In genomic region chr20:21324126-21324525, GRCh38 we compare ENCODE assay signal across 18 cellular contexts. TPM values are rescaled to one million over a fixed set of nuclear protein-coding genes. Genes with fewer than 3 reads are reported as not detected.
DNase-seq lines count a peak whose midpoint lies in the region; ATAC-seq and TF ChIP-seq lines count a peak whose summit lies in the region.
"Had no signal": no experiment of that assay in that cellular context is flagged by ENCODE, and none has a peak within 500 bp of the region (broad histone marks: within the 10 kb centered on the region; RNA-seq: fewer than 3 reads in every experiment).

No MANE protein-coding gene starts in this region.

- TF ChIP-seq CTCF in natural killer cell (IDR thresholded peaks at IDR 0.05), result no peak

- in situ Hi-C loops in KBM-7 (cut with MboI; ENCODE audit: low pct_unique_long_range_greater_than_20kb, low sequenced_read_pairs), result no loop called here

- peaks cover 60 to 70% of the 10 kb centered on the region in 2 donors for H3K4me1 Mint-ChIP-seq in natural killer cell
- peaks cover 50 to 53% of the 10 kb centered on the region in 2 donors for H3K4me1 Mint-ChIP-seq in natural killer cell treated with Interleukin-12 subunit alpha and Interleukin-12 subunit beta and Interleukin-15 and Interleukin-18, amount 100 ng/mL, for 72 hours (ENCODE audit: low read depth in 2 of 2)
- H3K4me1 Mint-ChIP-seq in activated T-helper 17 cell treated with anti-CD3 and anti-CD28 coated beads, Interleukin-2, amount 50 U/mL, for 72 hours, result peaks cover 38% of the 10 kb centered on the region
- H3K4me1 Mint-ChIP-seq in stimulated activated effector memory CD8-positive, alpha-beta T cell treated with anti-CD3 and anti-CD28 coated beads, Interleukin-12 subunit alpha, Interleukin-12 subunit beta, amount 100 ng/mL, for 72 hours, result peaks cover 59% of the 10 kb centered on the region

- no peaks in the 10 kb centered on the region for H3K9me3 Mint-ChIP-seq in natural killer cell
- H3K9me3 Mint-ChIP-seq in natural killer cell treated with Interleukin-12 subunit alpha and Interleukin-12 subunit beta and Interleukin-15 and Interleukin-18, amount 100 ng/mL, for 72 hours, result peaks cover 3% of the 10 kb centered on the region
- no peaks in the 10 kb centered on the region for H3K9me3 Mint-ChIP-seq in activated T-helper 17 cell treated with anti-CD3 and anti-CD28 coated beads, Interleukin-2, amount 50 U/mL, for 72 hours
- H3K9me3 Mint-ChIP-seq in stimulated activated effector memory CD8-positive, alpha-beta T cell treated with anti-CD3 and anti-CD28 coated beads, Interleukin-12 subunit alpha, Interleukin-12 subunit beta, amount 100 ng/mL, for 72 hours, result no peaks in the 10 kb centered on the region

- ATAC-seq in natural killer cell, result no peak
- no peak for ATAC-seq in natural killer cell treated with Interleukin-12 subunit alpha and Interleukin-12 subunit beta and Interleukin-15 and Interleukin-18, amount 100 ng/mL, for 72 hours
- ATAC-seq in activated T-helper 17 cell treated with anti-CD3 and anti-CD28 coated beads, Interleukin-2, amount 50 U/mL, for 72 hours (replicated peaks), result no peak
- ATAC-seq in stimulated activated effector memory CD8-positive, alpha-beta T cell treated with anti-CD3 and anti-CD28 coated beads, Interleukin-12 subunit alpha, Interleukin-12 subunit beta, amount 100 ng/mL, for 72 hours, result no peak
- ATAC-seq in GM18907 (IDR thresholded peaks at IDR 0.05; ENCODE audit: unreplicated experiment), result no peak

- intact Hi-C loops in natural killer cell (cut with micrococcal nuclease), result no loop called here

- H3K36me3 Mint-ChIP-seq in natural killer cell, result no peaks in the 10 kb centered on the region
- H3K36me3 Mint-ChIP-seq in natural killer cell treated with Interleukin-12 subunit alpha and Interleukin-12 subunit beta and Interleukin-15 and Interleukin-18, amount 100 ng/mL, for 72 hours, result peaks cover 12% of the 10 kb centered on the region
- H3K36me3 Mint-ChIP-seq in activated T-helper 17 cell treated with anti-CD3 and anti-CD28 coated beads, Interleukin-2, amount 50 U/mL, for 72 hours (ENCODE audit: low read depth), result peaks cover 26% of the 10 kb centered on the region
- peaks cover 19% of the 10 kb centered on the region for H3K36me3 Mint-ChIP-seq in stimulated activated effector memory CD8-positive, alpha-beta T cell treated with anti-CD3 and anti-CD28 coated beads, Interleukin-12 subunit alpha, Interleukin-12 subunit beta, amount 100 ng/mL, for 72 hours

- H3K27ac Mint-ChIP-seq in natural killer cell, result peak overlapping the region; percentile 7 to 57
- H3K27ac Mint-ChIP-seq in natural killer cell treated with Interleukin-12 subunit alpha and Interleukin-12 subunit beta and Interleukin-15 and Interleukin-18, amount 100 ng/mL, for 72 hours, result peak overlapping the region in 1 of 2 donors; percentile 26
- peak overlapping the region; percentile 73 for H3K27ac Mint-ChIP-seq in activated T-helper 17 cell treated with anti-CD3 and anti-CD28 coated beads, Interleukin-2, amount 50 U/mL, for 72 hours
- H3K27ac Mint-ChIP-seq in stimulated activated effector memory CD8-positive, alpha-beta T cell treated with anti-CD3 and anti-CD28 coated beads, Interleukin-12 subunit alpha, Interleukin-12 subunit beta, amount 100 ng/mL, for 72 hours, result peak overlapping the region; percentile 11
- H3K27ac Mint-ChIP-seq: mesothelial cell of epicardium had no signal

- peak overlapping the region; percentile 52 for H3K4me3 Mint-ChIP-seq in natural killer cell
- no peak overlapping the region for H3K4me3 Mint-ChIP-seq in natural killer cell treated with Interleukin-12 subunit alpha and Interleukin-12 subunit beta and Interleukin-15 and Interleukin-18, amount 100 ng/mL, for 72 hours
- H3K4me3 Mint-ChIP-seq in activated T-helper 17 cell treated with anti-CD3 and anti-CD28 coated beads, Interleukin-2, amount 50 U/mL, for 72 hours, result peak overlapping the region; percentile 60
- no peak overlapping the region for H3K4me3 Mint-ChIP-seq in stimulated activated effector memory CD8-positive, alpha-beta T cell treated with anti-CD3 and anti-CD28 coated beads, Interleukin-12 subunit alpha, Interleukin-12 subunit beta, amount 100 ng/mL, for 72 hours
- H3K4me3 Mint-ChIP-seq: mesothelial cell of epicardium had no signal

- no peaks in the 10 kb centered on the region for H3K27me3 Mint-ChIP-seq in natural killer cell (ENCODE audit: low read depth in 2 of 2)
- H3K27me3 Mint-ChIP-seq in natural killer cell treated with Interleukin-12 subunit alpha and Interleukin-12 subunit beta and Interleukin-15 and Interleukin-18, amount 100 ng/mL, for 72 hours, result no peaks in the 10 kb centered on the region
- no peaks in the 10 kb centered on the region for H3K27me3 Mint-ChIP-seq in activated T-helper 17 cell treated with anti-CD3 and anti-CD28 coated beads, Interleukin-2, amount 50 U/mL, for 72 hours

- H3K27ac ChIP-seq in epithelial cell of prostate, result peak overlapping the region; percentile 67
- H3K27ac ChIP-seq: sigmoid colon, VCaP had no signal

- DNase-seq in natural killer cell (no peak), epithelial cell of prostate (ENCODE audit: low read depth, low spot score) (no peak), KBM-7 (no peak)
- DNase-seq in natural killer cell treated with Interleukin-12 subunit alpha and Interleukin-12 subunit beta and Interleukin-15 and Interleukin-18, amount 100 ng/mL, for 72 hours (ENCODE audit: low spot score), result no peak
- DNase-seq in stimulated activated effector memory CD8-positive, alpha-beta T cell treated with anti-CD3 and anti-CD28 coated beads, Interleukin-12 subunit alpha, Interleukin-12 subunit beta, amount 100 ng/mL, for 72 hours (ENCODE audit: low spot score in 2 of 2), result no peak
- no peak for DNase-seq in stimulated activated CD4-positive, alpha-beta T cell treated with anti-CD3 and anti-CD28 coated beads, Interleukin-4, amount 100 ng/mL, for 24 hours
- DNase-seq: activated CD8-positive, alpha-beta memory T cell treated with anti-CD3 and anti-CD28 coated beads, Interleukin-2, amount 50 U/mL, for 4 hours; AML-193; DMS 273 treated with DMSO at 0.1 percent for 48 hours; heart left ventricle; kidney; NCI-H187 treated with DMSO at 0.1 percent for 48 hours; sigmoid colon; stimulated activated CD4-positive, alpha-beta T cell treated with anti-CD3 and anti-CD28 coated beads, Interleukin-4, amount 100 ng/mL, for 1 hour had no signal

RNA-seq across cellular contexts. Expression of gene XRN2, which starts 21.0 kb away (rescaled TPM):
- 10 to 100 TPM; 52.9 to 61.8 (median 57.4) TPM for total RNA-seq in natural killer cell
- total RNA-seq in natural killer cell treated with Interleukin-12 subunit alpha and Interleukin-12 subunit beta and Interleukin-15 and Interleukin-18, amount 100 ng/mL, for 72 hours, result 10 to 100 TPM; 62.1 to 68.6 TPM
- total RNA-seq in activated T-helper 17 cell treated with anti-CD3 and anti-CD28 coated beads, Interleukin-2, amount 50 U/mL, for 72 hours, result 10 to 100 TPM; 42.9 to 82.3 TPM

Comparison
In these comparisons a context has a peak if more than half of its experiments do, and no peak if none do; other contexts are left out.
1. H3K4me3 Mint-ChIP-seq: peak in natural killer cell (single experiment) and activated T-helper 17 cell treated with anti-CD3 and anti-CD28 coated beads, Interleukin-2, amount 50 U/mL, for 72 hours (single experiment); none in natural killer cell treated with Interleukin-12 subunit alpha and Interleukin-12 subunit beta and Interleukin-15 and Interleukin-18, amount 100 ng/mL, for 72 hours (single experiment) and stimulated activated effector memory CD8-positive, alpha-beta T cell treated with anti-CD3 and anti-CD28 coated beads, Interleukin-12 subunit alpha, Interleukin-12 subunit beta, amount 100 ng/mL, for 72 hours (single experiment).